8 cellular contexts compared by ENCODE assay signal in genomic region chr3:113746955-113747718, GRCh38. TPM values are rescaled to one million over a fixed set of nuclear protein-coding genes. Genes with fewer than 3 reads are reported as not detected.
DNase-seq lines count a peak whose midpoint lies in the region; ATAC-seq and TF ChIP-seq lines count a peak whose summit lies in the region.

Gene ATP6V1A (plus strand): TSS chr3:113747035. CDS start chr3:113778754, 31,719 bp downstream.

- TSS peak; percentile 68 for BruUV-seq in Panc1 (replicated peaks; lab: Mats Ljungman, UMichigan)

- peak within 1 kb of the TSS; percentile 98 for H3K4me3 ChIP-seq in AG04450 (ENCODE audit: low read depth, low read length)
- peak within 1 kb of the TSS; percentile 97 to 99 for H3K4me3 ChIP-seq in Panc1 (ENCODE audit: low read depth in 2 of 2, low read length in 2 of 2)
- peak within 1 kb of the TSS; percentile 70 for H3K4me3 ChIP-seq in thymus (ENCODE audit: low read length)

- POLR2A ChIA-PET in AG04450 (lab: Yijun Ruan, JAX) (interaction anchor here (0.5 to 1.3 kb wide), 6 partner anchors 11 to 53 kb away, joined by 3 to 10 read pairs (median 3); no protein-coding TSS in a partner anchor), Panc1 (lab: Charles Lee) (interaction anchor here (0.6 to 0.9 kb wide), 3 partner anchors 10 to 14 kb away, joined by 3 to 9 read pairs (median 4); no protein-coding TSS in a partner anchor)

- H3K27me3 ChIP-seq in AG04450 (ENCODE audit: control insufficient read depth, insufficient read depth, low read length) = no peaks in the 10 kb centered on the region
- H3K27me3 ChIP-seq in Panc1 (ENCODE audit: control insufficient read depth, insufficient read depth, low read length) = no peaks in the 10 kb centered on the region
- H3K27me3 ChIP-seq in foreskin keratinocyte = no peaks in the 10 kb centered on the region
- H3K27me3 ChIP-seq in thymus (ENCODE audit: control insufficient read depth, insufficient read depth) = no peaks in the 10 kb centered on the region

- under 1% methylated on average over 31 of the region's 31 CpGs for WGBS in thymus

- ATAC-seq in GM18520 (IDR thresholded peaks at IDR 0.05; ENCODE audit: unreplicated experiment) (peak; percentile 22), HG03064 (IDR thresholded peaks at IDR 0.05; ENCODE audit: low read depth, unreplicated experiment) (peak; percentile 31), Panc1 (peak; percentile 74), foreskin keratinocyte (peak; percentile 60), omental fat pad (ENCODE audit: low FRiP score) (peak; percentile 69)

- H3K27ac ChIP-seq in AG04450 (ENCODE audit: low read depth, low read length) = peak within 1 kb of the TSS; percentile 100
- peak within 1 kb of the TSS; percentile 100 for H3K27ac ChIP-seq in Panc1 (ENCODE audit: low read length)
- H3K27ac ChIP-seq in foreskin keratinocyte = peak within 1 kb of the TSS; percentile 97
- H3K27ac ChIP-seq in thymus (ENCODE audit: low read depth) = peak within 1 kb of the TSS; percentile 99

- TF ChIP-seq CTCF in AG04450 (IDR thresholded peaks at IDR 0.05; ENCODE audit: low read depth, low read length) (no peak), Panc1 (IDR thresholded peaks at IDR 0.05) (no peak), foreskin keratinocyte (conservative IDR thresholded peaks at IDR 0.05) (no peak), omental fat pad (IDR thresholded peaks at IDR 0.05) (no peak)

- in situ Hi-C loops in Panc1 (cut with HindIII; ENCODE audit: low pct_unique_long_range_greater_than_20kb, low sequenced_read_pairs) = no loop called here

- intact Hi-C loops in Panc1 (cut with micrococcal nuclease; ENCODE audit: unreplicated experiment) = loop anchor here (10.0 kb wide), 1 partner anchor 252 kb away; no protein-coding TSS in a partner anchor

- CTCF ChIA-PET in AG04450 (lab: Charles Lee) = interaction anchor here (2.9 kb wide), 1 partner anchor 11 kb away, joined by 44 read pairs; no protein-coding TSS in a partner anchor
- CTCF ChIA-PET in Panc1 (lab: Charles Lee) = interaction anchor here (0.6 kb wide), 1 partner anchor 413 kb away, joined by 14 read pairs; no protein-coding TSS in a partner anchor

- H3K9me3 ChIP-seq in AG04450 (ENCODE audit: control insufficient read depth, insufficient read depth, low read length) (peaks cover 3% of the 10 kb centered on the region; the same call in 1 of the 2 replicates), Panc1 (ENCODE audit: control insufficient read depth, insufficient read depth, low read depth, low read length) (no peaks in the 10 kb centered on the region), thymus (ENCODE audit: control insufficient read depth) (no peaks in the 10 kb centered on the region)

- DNase-seq in AG04450 (ENCODE audit: low read depth, low spot score) (no peak), Panc1 (ENCODE audit: low read depth, low spot score) (no peak), foreskin keratinocyte (no peak), omental fat pad (ENCODE audit: low spot score) (peak; percentile 24)
- peak; percentile 49 for DNase-seq in activated T-helper 9 cell treated with anti-CD3 and anti-CD28 coated beads, Interleukin-2, amount 50 U/mL, for 16 hours (ENCODE audit: low read depth)

- peaks cover 37% of the 10 kb centered on the region for H3K4me1 ChIP-seq in Panc1 (ENCODE audit: control insufficient read depth, insufficient read depth, low read length)
- peaks cover 18% of the 10 kb centered on the region for H3K4me1 ChIP-seq in foreskin keratinocyte
- peaks cover 9% of the 10 kb centered on the region for H3K4me1 ChIP-seq in thymus (ENCODE audit: control insufficient read depth, insufficient read depth, low read length)

- H3K36me3 ChIP-seq in Panc1 (ENCODE audit: control insufficient read depth, insufficient read depth, low read length) (no peaks in the 10 kb centered on the region; the same call in 1 of the 2 replicates), thymus (ENCODE audit: control insufficient read depth, insufficient read depth) (no peaks in the 10 kb centered on the region)

RNA-seq across cellular contexts. Expression of gene ATP6V1A, which starts in this region (rescaled TPM):
- 64.4 and 83.0 TPM in 2 replicates for polyA plus RNA-seq in AG04450 (2011; rRNA removed)
- 73.2 and 107 TPM in 2 replicates for polyA minus RNA-seq in AG04450 (2011; rRNA and poly(A)+ RNA removed)
- total RNA-seq in Panc1 (2021; ENCODE audit: unreplicated experiment) = 89.6 TPM
- 23.8 TPM for polyA plus RNA-seq in Panc1 (2012; ENCODE audit: insufficient read length)
- total RNA-seq in foreskin keratinocyte = 32.5 and 35.0 TPM in 2 replicates
- 8.5 and 10.9 TPM in 2 replicates for polyA plus RNA-seq in foreskin keratinocyte
- total RNA-seq in omental fat pad = 10 to 100 TPM; 47.0 to 53.4 (median 50.1) TPM
- 30.0 TPM for polyA plus RNA-seq in thymus

Comparison
In these comparisons a context has a peak if more than half of its experiments do, and no peak if none do; other contexts are left out.
1. DNase-seq: peak in activated T-helper 9 cell treated with anti-CD3 and anti-CD28 coated beads, Interleukin-2, amount 50 U/mL, for 16 hours (single experiment) and omental fat pad (single experiment); none in AG04450 (single experiment), Panc1 (single experiment) and foreskin keratinocyte (0 of 2).
2. ATAC-seq: peak in every context shown above with its lines; median percentile 74 in Panc1; 69 in omental fat pad; 60 in foreskin keratinocyte; 31 in HG03064; 22 in GM18520.
3. Peak in every context shown above with its lines, with median percentiles within 50 percentile points of each other: H3K27ac ChIP-seq and H3K4me3 ChIP-seq.